In genomic region chr17:45924332-45924820, GRCh38 we compare ENCODE assay signal across 16 cellular contexts.
"Had no signal": no experiment of that assay in that cellular context is flagged by ENCODE, and none has a peak within 500 bp of the region (broad histone marks: within the 10 kb centered on the region; RNA-seq: fewer than 3 reads in every experiment).

No MANE protein-coding gene starts in this region.

- H3K9ac ChIP-seq: parathyroid adenoma had no signal

- DNase-seq: activated CD4-positive, alpha-beta memory T cell treated with anti-CD3 and anti-CD28 coated beads, Interleukin-2, amount 10 ng/mL, durations not matched to agents 7 days and 5 days; activated CD4-positive, alpha-beta T cell treated with anti-CD3 and anti-CD28 coated beads for 4 hours; activated naive CD4-positive, alpha-beta T cell; activated naive CD8-positive, alpha-beta T cell treated with anti-CD3 and anti-CD28 coated beads, Interleukin-2, amount 10 ng/mL, durations not matched to agents 7 days and 5 days; aorta; dermis blood vessel endothelial cell; heart right ventricle; left cardiac atrium; retina; stimulated activated CD4-positive, alpha-beta T cell treated with anti-CD3 and anti-CD28 coated beads, Interleukin-2, amount 100 ng/mL, for 48 hours; T-helper 17 cell had no signal

- H3K4me1 Mint-ChIP-seq: activated CD4-positive, alpha-beta memory T cell treated with anti-CD3 and anti-CD28 coated beads, Interleukin-2, amount 10 ng/mL, durations not matched to agents 7 days and 5 days; stimulated activated memory B cell treated with anti-CD40 and anti-IgM and Interleukin-4, amounts not matched to agents 10 μg/mL and 1 μg/mL and 100 μg/mL, for 72 hours had no signal

- H3K27ac Mint-ChIP-seq: activated CD4-positive, alpha-beta memory T cell treated with anti-CD3 and anti-CD28 coated beads, Interleukin-2, amount 10 ng/mL, durations not matched to agents 7 days and 5 days; activated naive CD8-positive, alpha-beta T cell treated with anti-CD3 and anti-CD28 coated beads, Interleukin-2, amount 10 ng/mL, durations not matched to agents 7 days and 5 days; stimulated activated memory B cell treated with anti-CD40 and anti-IgM and Interleukin-4, amounts not matched to agents 10 μg/mL and 1 μg/mL and 100 μg/mL, for 72 hours; T-helper 17 cell had no signal

- H3K36me3 Mint-ChIP-seq: stimulated activated memory B cell treated with anti-CD40 and anti-IgM and Interleukin-4, amounts not matched to agents 10 μg/mL and 1 μg/mL and 100 μg/mL, for 72 hours had no signal

- H3K36me3 ChIP-seq: heart right ventricle, tibial nerve had no signal

- H3K27ac ChIP-seq: epithelial cell of prostate, heart right ventricle, parathyroid adenoma, tibial nerve had no signal

- ATAC-seq: stimulated activated memory B cell treated with anti-CD40 and anti-IgM and Interleukin-4, amounts not matched to agents 10 μg/mL and 1 μg/mL and 100 μg/mL, for 72 hours; T-helper 17 cell had no signal

- H3K4me1 ChIP-seq: heart right ventricle, tibial nerve had no signal

- H3K4me3 Mint-ChIP-seq: activated CD4-positive, alpha-beta memory T cell treated with anti-CD3 and anti-CD28 coated beads, Interleukin-2, amount 10 ng/mL, durations not matched to agents 7 days and 5 days; activated naive CD8-positive, alpha-beta T cell treated with anti-CD3 and anti-CD28 coated beads, Interleukin-2, amount 10 ng/mL, durations not matched to agents 7 days and 5 days; stimulated activated memory B cell treated with anti-CD40 and anti-IgM and Interleukin-4, amounts not matched to agents 10 μg/mL and 1 μg/mL and 100 μg/mL, for 72 hours; T-helper 17 cell had no signal

- H2AFZ ChIP-seq: parathyroid adenoma had no signal

- H3K27me3 ChIP-seq: heart right ventricle, tibial nerve had no signal

- H3K9me3 Mint-ChIP-seq: activated CD4-positive, alpha-beta memory T cell treated with anti-CD3 and anti-CD28 coated beads, Interleukin-2, amount 10 ng/mL, durations not matched to agents 7 days and 5 days; stimulated activated memory B cell treated with anti-CD40 and anti-IgM and Interleukin-4, amounts not matched to agents 10 μg/mL and 1 μg/mL and 100 μg/mL, for 72 hours had no signal

- FAIRE-seq: frontal cortex had no signal

- H3K4me3 ChIP-seq: heart right ventricle, tibial nerve had no signal
